9 cellular contexts compared by ENCODE assay signal in genomic region chr15:60362318-60363023, GRCh38. TPM values are rescaled to one million over a fixed set of nuclear protein-coding genes. Genes with fewer than 3 reads are reported as not detected.
DNase-seq lines count a peak whose midpoint lies in the region; ATAC-seq and TF ChIP-seq lines count a peak whose summit lies in the region.
"Had no signal": no experiment of that assay in that cellular context is flagged by ENCODE, and none has a peak within 500 bp of the region (broad histone marks: within the 10 kb centered on the region; RNA-seq: fewer than 3 reads in every experiment).

No MANE protein-coding gene starts in this region.

- intact Hi-C loops in Panc1 (cut with micrococcal nuclease; ENCODE audit: unreplicated experiment) = loop anchor here (10.0 kb wide), 1 partner anchor 82 kb away; no protein-coding TSS in a partner anchor

- H3K4me2 ChIP-seq in osteoblast (ENCODE audit: insufficient read depth, low read length) = peak overlapping the region; percentile 1

- H3K79me2 ChIP-seq in osteoblast (ENCODE audit: insufficient read depth, low read length) = peaks cover 68% of the 10 kb centered on the region

- in situ Hi-C loops in Panc1 (cut with HindIII; ENCODE audit: low pct_unique_long_range_greater_than_20kb, low sequenced_read_pairs) = loop anchor here (5.0 kb wide), 1 partner anchor 80 kb away; no protein-coding TSS in a partner anchor

- no peak for TF ChIP-seq CTCF in Panc1 (IDR thresholded peaks at IDR 0.05)
- TF ChIP-seq CTCF in chondrocyte (IDR thresholded peaks at IDR 0.05) = no peak
- no peak for TF ChIP-seq CTCF in osteoblast (IDR thresholded peaks at IDR 0.05; ENCODE audit: extremely low read depth, low read depth, low read length)

- CTCF ChIA-PET in Panc1 (lab: Charles Lee) = interaction anchor here (0.5 to 1.6 kb wide), 2 partner anchors 36 to 833 kb away, joined by 5 to 9 read pairs; no protein-coding TSS in a partner anchor

- peak overlapping the region in 2 of 3 donors; percentile 33 to 36 for H3K27ac Mint-ChIP-seq in CD4-positive, CD25-positive, alpha-beta regulatory T cell
- H3K27ac Mint-ChIP-seq in chondrocyte (ENCODE audit: unreplicated experiment) = peak overlapping the region; percentile 94

- H3K9me3 ChIP-seq in CD4-positive, CD25-positive, alpha-beta regulatory T cell (ENCODE audit: control insufficient read depth in 2 of 2, low read length in 2 of 2) = no peaks in the 10 kb centered on the region
- H3K9me3 ChIP-seq in Panc1 (ENCODE audit: control insufficient read depth, insufficient read depth, low read depth, low read length) = no peaks in the 10 kb centered on the region
- no peaks in the 10 kb centered on the region for H3K9me3 ChIP-seq in osteoblast (ENCODE audit: low read depth, low read length)
- H3K9me3 ChIP-seq: adrenal gland had no signal

- H3K27me3 ChIP-seq in CD4-positive, CD25-positive, alpha-beta regulatory T cell (ENCODE audit: control insufficient read depth, insufficient read depth, low read length) = no peaks in the 10 kb centered on the region
- H3K27me3 ChIP-seq in Panc1 (ENCODE audit: control insufficient read depth, insufficient read depth, low read length) = no peaks in the 10 kb centered on the region
- H3K27me3 ChIP-seq in osteoblast (ENCODE audit: insufficient read depth, low read length) = no peaks in the 10 kb centered on the region
- H3K27me3 ChIP-seq: adrenal gland had no signal

- H3K36me3 ChIP-seq in CD4-positive, CD25-positive, alpha-beta regulatory T cell (ENCODE audit: control insufficient read depth, insufficient read depth, low read length) = peaks cover 58% of the 10 kb centered on the region
- H3K36me3 ChIP-seq in Panc1 (ENCODE audit: control insufficient read depth, insufficient read depth, low read length) (peaks cover 46% of the 10 kb centered on the region), osteoblast (ENCODE audit: insufficient read depth, low read length) (peaks cover 80% of the 10 kb centered on the region)

- no peaks in the 10 kb centered on the region for H3K27me3 Mint-ChIP-seq in CD4-positive, CD25-positive, alpha-beta regulatory T cell
- H3K27me3 Mint-ChIP-seq in chondrocyte (ENCODE audit: low read depth) = no peaks in the 10 kb centered on the region

- POLR2A ChIA-PET in Panc1 (lab: Charles Lee) = interaction anchor here (0.5 to 1.9 kb wide), 7 partner anchors 12 to 282 kb away, joined by 3 to 13 read pairs (median 6); no protein-coding TSS in a partner anchor

- H3K27ac ChIP-seq in CD4-positive, CD25-positive, alpha-beta regulatory T cell (ENCODE audit: insufficient read depth, low read length, poor library complexity, severe bottlenecking) = no peak overlapping the region
- H3K27ac ChIP-seq in Panc1 (ENCODE audit: low read length) = peak overlapping the region; percentile 100
- H3K27ac ChIP-seq in osteoblast (ENCODE audit: low read depth, low read length) = peak overlapping the region; percentile 90

- DNase-seq in CD4-positive, CD25-positive, alpha-beta regulatory T cell = peak in 1 of 3 donors; percentile 49
- peak; percentile 88 for DNase-seq in Panc1 (ENCODE audit: low read depth, low spot score)
- no peak for DNase-seq in chondrocyte (ENCODE audit: low spot score)
- peak; percentile 86 for DNase-seq in osteoblast (ENCODE audit: insufficient read length, low spot score, missing footprints)
- no peak for DNase-seq in HPDE6-E6E7 (ENCODE audit: extremely low spot score)
- DNase-seq in C1 segment of cervical spinal cord (lab: John Stamatoyannopoulos, UW) = no peak

- H4K20me1 ChIP-seq in osteoblast (ENCODE audit: insufficient read depth, low read length) = peaks cover 52% of the 10 kb centered on the region

- H3K4me1 Mint-ChIP-seq in CD4-positive, CD25-positive, alpha-beta regulatory T cell = peaks cover 5 to 38% (median 18%) of the 10 kb centered on the region in 4 donors
- peaks cover 79% of the 10 kb centered on the region for H3K4me1 Mint-ChIP-seq in chondrocyte (ENCODE audit: low read depth)

- H3K4me3 Mint-ChIP-seq in CD4-positive, CD25-positive, alpha-beta regulatory T cell = no peak overlapping the region
- H3K4me3 Mint-ChIP-seq in chondrocyte (ENCODE audit: unreplicated experiment) = peak overlapping the region; percentile 5

- H3K9me3 Mint-ChIP-seq in CD4-positive, CD25-positive, alpha-beta regulatory T cell = no peaks in the 10 kb centered on the region
- no peaks in the 10 kb centered on the region for H3K9me3 Mint-ChIP-seq in chondrocyte (ENCODE audit: low read depth)

- no peak overlapping the region for H3K4me3 ChIP-seq in CD4-positive, CD25-positive, alpha-beta regulatory T cell (ENCODE audit: low read depth, low read length)
- H3K4me3 ChIP-seq in Panc1 (ENCODE audit: low read depth in 2 of 2, low read length in 2 of 2) (no peak overlapping the region), osteoblast (ENCODE audit: insufficient read depth, low read length) (no peak overlapping the region)
- H3K4me3 ChIP-seq: adrenal gland had no signal

- H2AFZ ChIP-seq in osteoblast (ENCODE audit: low read length) = no peak overlapping the region

- BruUV-seq in Panc1 (replicated peaks; lab: Mats Ljungman, UMichigan) = no TSS peak

- peaks cover 15% of the 10 kb centered on the region for H3K4me1 ChIP-seq in CD4-positive, CD25-positive, alpha-beta regulatory T cell (ENCODE audit: control insufficient read depth, insufficient read depth, low read length, poor library complexity, severe bottlenecking)
- H3K4me1 ChIP-seq in Panc1 (ENCODE audit: control insufficient read depth, insufficient read depth, low read length) = peaks cover 77% of the 10 kb centered on the region
- peaks cover 66% of the 10 kb centered on the region for H3K4me1 ChIP-seq in osteoblast (ENCODE audit: insufficient read depth, low read length)

- peak; percentile 34 to 50 for ATAC-seq in CD4-positive, CD25-positive, alpha-beta regulatory T cell (ENCODE audit: low read depth in 2 of 2)
- ATAC-seq in Panc1 = peak; percentile 47
- ATAC-seq in HG02938 (IDR thresholded peaks at IDR 0.05; ENCODE audit: unreplicated experiment) = no peak
- ATAC-seq in GM18868 (IDR thresholded peaks at IDR 0.05; ENCODE audit: unreplicated experiment) = no peak

- peaks cover 29% of the 10 kb centered on the region for H3K36me3 Mint-ChIP-seq in CD4-positive, CD25-positive, alpha-beta regulatory T cell
- H3K36me3 Mint-ChIP-seq in chondrocyte (ENCODE audit: low read depth) = peaks cover 62% of the 10 kb centered on the region

RNA-seq across cellular contexts. Expression of gene ANXA2, which starts 35.3 kb away (rescaled TPM):
- 261 TPM for total RNA-seq in CD4-positive, CD25-positive, alpha-beta regulatory T cell
- polyA plus RNA-seq in CD4-positive, CD25-positive, alpha-beta regulatory T cell = 1,000 to 10,000 TPM in 2 of 4 donors, 100 to 1,000 TPM in 2; 681 to 1,236 (median 896) TPM
- total RNA-seq in Panc1 (2021; ENCODE audit: unreplicated experiment) (1,903 TPM), chondrocyte (2,649 to 2,819 TPM (median 2,779 TPM) in 3 replicates), osteoblast (2,826 and 3,042 TPM in 2 replicates)
- polyA plus RNA-seq in Panc1 (2012; ENCODE audit: insufficient read length) = 1,847 TPM

Comparison
In these comparisons a context has a peak if more than half of its experiments do, and no peak if none do; other contexts are left out.
1. ATAC-seq: peak in CD4-positive, CD25-positive, alpha-beta regulatory T cell (2 of 2) and Panc1 (single experiment); none in HG02938 (single experiment) and GM18868 (single experiment).
2. DNase-seq: peak in Panc1 (single experiment) and osteoblast (single experiment); none in chondrocyte (single experiment), HPDE6-E6E7 (single experiment) and C1 segment of cervical spinal cord (0 of 14).